ENCODE assay signal across 1 cellular context in the genomic region with DNA sequence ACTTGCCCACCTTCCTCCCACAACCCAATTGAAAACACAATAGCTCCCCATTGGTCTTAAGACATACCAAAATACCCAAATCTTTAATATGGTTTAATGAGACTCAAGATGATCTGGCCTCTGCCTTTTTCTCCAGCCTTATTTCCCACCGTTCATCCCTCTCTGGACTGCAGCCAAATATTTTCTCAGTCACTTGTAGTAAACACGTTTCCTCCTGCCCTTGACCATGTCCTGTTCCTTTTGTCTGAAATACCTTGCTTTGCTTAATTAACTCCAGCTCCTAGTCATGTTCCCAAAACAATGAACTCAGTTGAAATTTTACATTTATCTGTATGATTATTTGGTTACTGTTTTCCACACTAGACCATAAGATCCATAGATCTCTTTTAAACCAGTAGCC.
TF ChIP-seq lines count a peak whose summit lies in the region.

No MANE protein-coding gene starts in this region.

TF ChIP-seq in IMR-90, 13 proteins besides CTCF, POLR2A, EP300 and RAD21 (continued from another document):
- no peak for TF ChIP-seq CEBPB (IDR thresholded peaks at IDR 0.05; ENCODE audit: low read depth, low read length)
- TF ChIP-seq CHD1 (IDR thresholded peaks at IDR 0.05; ENCODE audit: low read depth, low read length) = no peak
- no peak for TF ChIP-seq BHLHE40 (IDR thresholded peaks at IDR 0.05; ENCODE audit: low read depth, low read length)
- no peak for TF ChIP-seq MAZ (IDR thresholded peaks at IDR 0.05; ENCODE audit: borderline replicate concordance, low read depth, low read length)
- no peak for TF ChIP-seq SMC3 (IDR thresholded peaks at IDR 0.05; ENCODE audit: low read depth, low read length)
- no peak for TF ChIP-seq USF2 (IDR thresholded peaks at IDR 0.05; ENCODE audit: low read depth, low read length)
- no peak for TF ChIP-seq NFE2L2 (IDR thresholded peaks at IDR 0.05; ENCODE audit: low read depth, low read length)
